In genomic region chr21:43318841-43319781, GRCh38 we compare ENCODE assay signal across 10 cellular contexts.
DNase-seq lines count a peak whose midpoint lies in the region; ATAC-seq and TF ChIP-seq lines count a peak whose summit lies in the region.
"Had no signal": no experiment of that assay in that cellular context is flagged by ENCODE, and none has a peak within 500 bp of the region (broad histone marks: within the 10 kb centered on the region; RNA-seq: fewer than 3 reads in every experiment).

No MANE protein-coding gene starts in this region.

- H3K4me2 ChIP-seq in mammary epithelial cell (ENCODE audit: insufficient read depth, low read depth, low read length): peak overlapping the region; percentile 73

- peaks cover 25% of the 10 kb centered on the region for H3K4me1 ChIP-seq in mammary epithelial cell (ENCODE audit: insufficient read depth, low read length)

- no peak overlapping the region for H3K4me3 ChIP-seq in mammary epithelial cell (replicated peaks in 1 of 3; ENCODE audit: insufficient read depth in 1 of 3, low read depth in 2 of 3, low read length in 3 of 3)
- H3K4me3 ChIP-seq: stomach had no signal

- peak overlapping the region; percentile 65 for H3K9ac ChIP-seq in mammary epithelial cell (ENCODE audit: insufficient read depth, low read length)

- BruUV-seq in mammary epithelial cell (replicated peaks; lab: Mats Ljungman, UMichigan): no TSS peak

- H3K79me2 ChIP-seq in mammary epithelial cell (ENCODE audit: insufficient read depth, low read length): no peaks in the 10 kb centered on the region

- no peaks in the 10 kb centered on the region for H3K27me3 ChIP-seq in mammary epithelial cell (ENCODE audit: insufficient read depth, low read length)

- in situ Hi-C loops in mammary epithelial cell (cut with MboI; ENCODE audit: low sequenced_read_pairs in 2 of 2): no loop called here

- H2AFZ ChIP-seq in mammary epithelial cell (ENCODE audit: low read depth, low read length): peak overlapping the region; percentile 55

- H3K36me3 ChIP-seq in mammary epithelial cell (ENCODE audit: insufficient read depth, low read length): no peaks in the 10 kb centered on the region
- H3K36me3 ChIP-seq: stomach had no signal

- H3K4me3 Mint-ChIP-seq in neural crest cell: peak overlapping the region; percentile 47
- no peak overlapping the region for H3K4me3 Mint-ChIP-seq in endothelial cell (ENCODE audit: unreplicated experiment)
- H3K4me3 Mint-ChIP-seq: activated T-helper 17 cell treated with anti-CD3 and anti-CD28 coated beads, Interleukin-2, amount 50 U/mL, for 72 hours had no signal

- H3K9me3 ChIP-seq in mammary epithelial cell (replicated peaks; ENCODE audit: insufficient read depth, low read length): peaks cover 10% of the 10 kb centered on the region

- no peaks in the 10 kb centered on the region for H3K9me3 Mint-ChIP-seq in neural crest cell
- no peaks in the 10 kb centered on the region for H3K9me3 Mint-ChIP-seq in endothelial cell (ENCODE audit: unreplicated experiment)
- H3K9me3 Mint-ChIP-seq: activated T-helper 17 cell treated with anti-CD3 and anti-CD28 coated beads, Interleukin-2, amount 50 U/mL, for 72 hours had no signal

- TF ChIP-seq CTCF in mammary epithelial cell (conservative IDR thresholded peaks at IDR 0.05 in 1 of 2, IDR thresholded peaks at IDR 0.05 in 1 of 2; ENCODE audit: extremely low read depth in 1 of 2, insufficient read depth in 1 of 2, low read depth in 1 of 2, low read length in 2 of 2) (no peak), neural crest cell (conservative IDR thresholded peaks at IDR 0.05) (no peak), endothelial cell (IDR thresholded peaks at IDR 0.05; ENCODE audit: unreplicated experiment) (no peak)

- H3K4me1 Mint-ChIP-seq in neural crest cell: peaks cover 14% of the 10 kb centered on the region
- H3K4me1 Mint-ChIP-seq in endothelial cell (ENCODE audit: unreplicated experiment): no peaks in the 10 kb centered on the region
- H3K4me1 Mint-ChIP-seq: activated T-helper 17 cell treated with anti-CD3 and anti-CD28 coated beads, Interleukin-2, amount 50 U/mL, for 72 hours had no signal

- dilution Hi-C loops in mammary epithelial cell (cut with HindIII; ENCODE audit: low sequenced_read_pairs): loop anchor here (10.0 kb wide), 1 partner anchor 336 kb away; the partner anchor contains the start of genes HSF2BP and RRP1B

- intact Hi-C loops in mammary epithelial cell (cut with micrococcal nuclease): no loop called here

- H3K27ac ChIP-seq in mammary epithelial cell (ENCODE audit: insufficient read depth, low read depth, low read length): peak overlapping the region; percentile 65

- CTCF ChIA-PET in mammary epithelial cell (lab: Charles Lee; ENCODE audit: low non-redundant PET): no interaction called here

- ATAC-seq in GM19455 (IDR thresholded peaks at IDR 0.05; ENCODE audit: unreplicated experiment) (no peak), HG02623 (IDR thresholded peaks at IDR 0.05; ENCODE audit: unreplicated experiment) (no peak)
- ATAC-seq: activated T-helper 17 cell treated with anti-CD3 and anti-CD28 coated beads, Interleukin-2, amount 50 U/mL, for 72 hours had no signal

- H3K27me3 Mint-ChIP-seq in neural crest cell (ENCODE audit: low read depth) (no peaks in the 10 kb centered on the region), endothelial cell (ENCODE audit: unreplicated experiment) (peaks cover 2% of the 10 kb centered on the region)

- WGBS in mammary epithelial cell (ENCODE audit: low coverage, missing lambda C conversion rate): 16% methylated on average over 32 of the region's 32 CpGs

- H3K27ac Mint-ChIP-seq in neural crest cell (ENCODE audit: unreplicated experiment) (peak overlapping the region; percentile 86), endothelial cell (ENCODE audit: unreplicated experiment) (no peak overlapping the region)
- H3K27ac Mint-ChIP-seq: activated T-helper 17 cell treated with anti-CD3 and anti-CD28 coated beads, Interleukin-2, amount 50 U/mL, for 72 hours had no signal

- H4K20me1 ChIP-seq in mammary epithelial cell (ENCODE audit: insufficient read depth, low read length): no peaks in the 10 kb centered on the region

- no peaks in the 10 kb centered on the region for H3K36me3 Mint-ChIP-seq in neural crest cell (ENCODE audit: low read depth)
- H3K36me3 Mint-ChIP-seq in endothelial cell (ENCODE audit: low read depth, unreplicated experiment): peaks cover 9% of the 10 kb centered on the region

- DNase-seq in DMS79 (lab: John Stamatoyannopoulos, UW) (peak; percentile 62), NCI-H1092 (lab: John Stamatoyannopoulos, UW) (peak; percentile 26), mammary epithelial cell (peak; percentile 80), neural crest cell (ENCODE audit: low read depth, low spot score) (peak; percentile 37), endothelial cell (ENCODE audit: low spot score) (no peak), GDM1 (lab: John Stamatoyannopoulos, UW) (no peak)
- DNase-seq: stomach had no signal

Comparison
In these comparisons a context has a peak if more than half of its experiments do, and no peak if none do; other contexts are left out.
1. DNase-seq: peak in DMS79 (single experiment), NCI-H1092 (single experiment), mammary epithelial cell (single experiment) and neural crest cell (single experiment); none in endothelial cell (single experiment) and GDM1 (single experiment).